Comparison of ENCODE assay signal across 20 cellular contexts in genomic region chr17:79047923-79048825, GRCh38. TPM values are rescaled to one million over a fixed set of nuclear protein-coding genes. Genes with fewer than 3 reads are reported as not detected.
A peak's percentile ranks its signal among the peaks of the same experiment; 100 is the strongest.
DNase-seq lines count a peak whose midpoint lies in the region; ATAC-seq and TF ChIP-seq lines count a peak whose summit lies in the region.
"Had no signal": no experiment of that assay in that cellular context is flagged by ENCODE, and none has a peak within 500 bp of the region (broad histone marks: within the 10 kb centered on the region; RNA-seq: fewer than 3 reads in every experiment).

No MANE protein-coding gene starts in this region.

- H3K27ac ChIP-seq in coronary artery, result peak overlapping the region; percentile 57 to 80
- H3K27ac ChIP-seq in neural progenitor cell, result no peak overlapping the region
- H3K27ac ChIP-seq in tibial artery, result peak overlapping the region; percentile 41 to 76
- H3K27ac ChIP-seq: hepatocyte had no signal

- peaks cover 20% of the 10 kb centered on the region for H3K27me3 Mint-ChIP-seq in neural progenitor cell (ENCODE audit: insufficient read depth, low read depth)

- H3K9me3 ChIP-seq in neural progenitor cell (ENCODE audit: low read depth) (peaks cover 6% of the 10 kb centered on the region), tibial artery (no peaks in the 10 kb centered on the region)

- H3K36me3 Mint-ChIP-seq in neural progenitor cell, result no peaks in the 10 kb centered on the region

- DNase-seq in NCI-H1417 (lab: John Stamatoyannopoulos, UW) (peak in 2 of 3 experiments; percentile 4 to 24), NCI-H1417 treated with DMSO at 0.1 percent for 48 hours (lab: John Stamatoyannopoulos, UW) (no peak), coronary artery (ENCODE audit: low spot score) (no peak), neural progenitor cell (ENCODE audit: low spot score) (peak; percentile 54), tibial artery (no peak), SHP77 (lab: John Stamatoyannopoulos, UW) (no peak), AG08395 (ENCODE audit: low spot score) (no peak)
- DNase-seq: 8988T; activated CD4-positive, alpha-beta T cell treated with anti-CD3 and anti-CD28 coated beads for 1 hour; activated naive CD8-positive, alpha-beta T cell treated with anti-CD3 and anti-CD28 coated beads, Interleukin-2, amount 50 U/mL, for 24 hours; C1 segment of cervical spinal cord; caudate nucleus; NCI-H2171 treated with DMSO at 0.1 percent for 48 hours; NCI-H82; stimulated activated CD4-positive, alpha-beta T cell treated with anti-CD3 and anti-CD28 coated beads, Interleukin-2, amount 100 ng/mL, for 24 hours; stimulated activated naive CD8-positive, alpha-beta T cell treated with anti-CD3 and anti-CD28 coated beads, Interleukin-15, amount 100 ng/mL, for 72 hours; T-helper 9 cell had no signal

- H3K36me3 ChIP-seq in neural progenitor cell (no peaks in the 10 kb centered on the region), tibial artery (peaks cover 29 to 56% (median 55%) of the 10 kb centered on the region in 3 donors)

- intact Hi-C loops in tibial artery (cut with DNase I; ENCODE audit: low total_unique reads), result loop anchor here (2.0 kb wide), 1 partner anchor 37 kb away; no protein-coding TSS in a partner anchor

- H3K27ac Mint-ChIP-seq in neural progenitor cell, result no peak overlapping the region
- H3K27ac Mint-ChIP-seq: activated naive CD8-positive, alpha-beta T cell treated with anti-CD3 and anti-CD28 coated beads, Interleukin-2, amount 50 U/mL, for 24 hours; stimulated activated naive CD8-positive, alpha-beta T cell treated with anti-CD3 and anti-CD28 coated beads, Interleukin-15, amount 100 ng/mL, for 72 hours had no signal

- ATAC-seq in HG02970 (IDR thresholded peaks at IDR 0.05; ENCODE audit: low FRiP score, unreplicated experiment), result no peak
- ATAC-seq: activated naive CD8-positive, alpha-beta T cell treated with anti-CD3 and anti-CD28 coated beads, Interleukin-2, amount 50 U/mL, for 24 hours; stimulated activated naive CD8-positive, alpha-beta T cell treated with anti-CD3 and anti-CD28 coated beads, Interleukin-15, amount 100 ng/mL, for 72 hours had no signal

- H3K4me1 ChIP-seq in neural progenitor cell, result peaks cover 18% of the 10 kb centered on the region
- H3K4me1 ChIP-seq in tibial artery, result peaks cover 0 to 43% (median 30%) of the 10 kb centered on the region in 4 donors

- no peak for TF ChIP-seq CTCF in coronary artery (IDR thresholded peaks at IDR 0.05)
- TF ChIP-seq CTCF in neural progenitor cell (IDR thresholded peaks at IDR 0.05), result no peak
- TF ChIP-seq CTCF in tibial artery (IDR thresholded peaks at IDR 0.05), result no peak

- H3K79me2 ChIP-seq in neural progenitor cell (ENCODE audit: low read depth), result no peaks in the 10 kb centered on the region
- H3K79me2 ChIP-seq: hepatocyte had no signal

- H3K4me3 ChIP-seq in coronary artery (no peak overlapping the region), neural progenitor cell (no peak overlapping the region), tibial artery (no peak overlapping the region)
- H3K4me3 ChIP-seq: hepatocyte had no signal

- H3K9ac ChIP-seq in neural progenitor cell, result no peak overlapping the region

- H3K27me3 ChIP-seq in neural progenitor cell (peaks cover 36% of the 10 kb centered on the region), tibial artery (no peaks in the 10 kb centered on the region)
- H3K27me3 ChIP-seq: hepatocyte had no signal

- peaks cover 10% of the 10 kb centered on the region for H4K20me1 ChIP-seq in neural progenitor cell (ENCODE audit: low read depth)

- peaks cover 4% of the 10 kb centered on the region for H3K9me3 Mint-ChIP-seq in neural progenitor cell
- H3K9me3 Mint-ChIP-seq: activated naive CD8-positive, alpha-beta T cell treated with anti-CD3 and anti-CD28 coated beads, Interleukin-2, amount 50 U/mL, for 24 hours had no signal

- peaks cover 14% of the 10 kb centered on the region for H3K4me1 Mint-ChIP-seq in neural progenitor cell
- H3K4me1 Mint-ChIP-seq: activated naive CD8-positive, alpha-beta T cell treated with anti-CD3 and anti-CD28 coated beads, Interleukin-2, amount 50 U/mL, for 24 hours had no signal

- H2AFZ ChIP-seq in neural progenitor cell (replicated peaks), result no peak overlapping the region
- H2AFZ ChIP-seq: hepatocyte had no signal

- H3F3A ChIP-seq in neural progenitor cell (ENCODE audit: low read depth), result peaks cover 17% of the 10 kb centered on the region

- peak overlapping the region; percentile 71 for H3K4me2 ChIP-seq in neural progenitor cell
- H3K4me2 ChIP-seq: hepatocyte had no signal

- no peak overlapping the region for H3K4me3 Mint-ChIP-seq in neural progenitor cell
- H3K4me3 Mint-ChIP-seq: activated naive CD8-positive, alpha-beta T cell treated with anti-CD3 and anti-CD28 coated beads, Interleukin-2, amount 50 U/mL, for 24 hours; neural crest cell; stimulated activated naive CD8-positive, alpha-beta T cell treated with anti-CD3 and anti-CD28 coated beads, Interleukin-15, amount 100 ng/mL, for 72 hours had no signal

RNA-seq across cellular contexts. Expression of gene C1QTNF1, which starts 24.2 kb away (rescaled TPM):
- total RNA-seq in neural progenitor cell (ENCODE audit: low replicate concordance), result 1.4 and 2.6 TPM in 2 replicates

RNA-seq across cellular contexts. Expression of gene ENGASE, which starts 26.4 kb away (rescaled TPM):
- total RNA-seq in neural progenitor cell (ENCODE audit: low replicate concordance), result 11.7 and 29.4 TPM in 2 replicates

RNA-seq across cellular contexts. Expression of gene CANT1, which starts 38.6 kb away (rescaled TPM):
- 24.3 and 61.3 TPM in 2 replicates for total RNA-seq in neural progenitor cell (ENCODE audit: low replicate concordance)

Comparison
In these comparisons a context has a peak if more than half of its experiments do, and no peak if none do; other contexts are left out.
1. DNase-seq: peak in NCI-H1417 (2 of 3) and neural progenitor cell (single experiment); none in NCI-H1417 treated with DMSO at 0.1 percent for 48 hours (single experiment), coronary artery (single experiment), tibial artery (0 of 2), SHP77 (0 of 2) and AG08395 (single experiment).